In genomic region chr1:206666954-206667353, GRCh38 we compare ENCODE assay signal across 22 cellular contexts. TPM values are rescaled to one million over a fixed set of nuclear protein-coding genes. Genes with fewer than 3 reads are reported as not detected.
A peak's percentile ranks its signal among the peaks of the same experiment; 100 is the strongest.
DNase-seq lines count a peak whose midpoint lies in the region; ATAC-seq and TF ChIP-seq lines count a peak whose summit lies in the region.
"Had no signal": no experiment of that assay in that cellular context is flagged by ENCODE, and none has a peak within 500 bp of the region (broad histone marks: within the 10 kb centered on the region; RNA-seq: fewer than 3 reads in every experiment).

No MANE protein-coding gene starts in this region.

- TF ChIP-seq CTCF in heart left ventricle (IDR thresholded peaks at IDR 0.05) (no peak), heart right ventricle (IDR thresholded peaks at IDR 0.05) (no peak), right lobe of liver (IDR thresholded peaks at IDR 0.05) (no peak), brain microvascular endothelial cell (IDR thresholded peaks at IDR 0.05; ENCODE audit: low read depth, low read length, missing control alignments) (no peak)

- 56 to 75% (median 64%) methylated on average over 5 of the region's 5 CpGs for WGBS in heart left ventricle, 4 donors
- WGBS in heart right ventricle, 2 donors, result 65 to 70% methylated on average over 5 of the region's 5 CpGs
- WGBS in right lobe of liver (ENCODE audit: insufficient coverage, low coverage, low lambda C conversion rate, missing lambda C conversion rate), result 40% methylated on average over 5 of the region's 5 CpGs

- H3K4me1 ChIP-seq in heart left ventricle (peaks cover 0 to 53% (median 27%) of the 10 kb centered on the region in 12 donors), heart right ventricle (peaks cover 3 to 61% (median 34%) of the 10 kb centered on the region in 9 donors), right lobe of liver (peaks cover 0 to 31% (median 4%) of the 10 kb centered on the region in 4 donors)
- H3K4me1 ChIP-seq: BE2C had no signal

- TF ChIP-seq POLR2A in heart left ventricle (IDR thresholded peaks at IDR 0.05) (peak in 1 of 2 donors; percentile 28), right lobe of liver (IDR thresholded peaks at IDR 0.05) (no peak)

- intact Hi-C loops in heart left ventricle (cut with DNase I), result loop anchor here in 1 of 10 donors (10.0 kb wide), 1 partner anchor 192 kb away; the partner anchor contains the start of gene IKBKE
- intact Hi-C loops in cardiac septum (cut with DNase I), result no loop called here
- intact Hi-C loops in heart right ventricle (cut with DNase I), result loop anchor here in 2 of 10 donors (5.0 kb wide), 1 partner anchor 35 kb away; no protein-coding TSS in a partner anchor
- intact Hi-C loops in right lobe of liver (cut with DNase I), result no loop called here

- H3K27ac ChIP-seq in heart left ventricle (peak overlapping the region; percentile 78 to 96 (median 88)), heart right ventricle (peak overlapping the region; percentile 63 to 96 (median 90)), right lobe of liver (peak overlapping the region; percentile 25 to 87 (median 59)), brain microvascular endothelial cell (no peak overlapping the region)

- H3K9me3 ChIP-seq in heart left ventricle (no peaks in the 10 kb centered on the region), heart right ventricle (no peaks in the 10 kb centered on the region), right lobe of liver (no peaks in the 10 kb centered on the region)
- H3K9me3 ChIP-seq: BE2C had no signal

- H3K36me3 ChIP-seq in heart left ventricle, result no peaks in the 10 kb centered on the region
- H3K36me3 ChIP-seq in heart right ventricle, result no peaks in the 10 kb centered on the region
- H3K36me3 ChIP-seq in right lobe of liver, result no peaks in the 10 kb centered on the region
- H3K36me3 ChIP-seq in brain microvascular endothelial cell (replicated peaks), result no peaks in the 10 kb centered on the region
- H3K36me3 ChIP-seq: BE2C had no signal

- peaks cover 0 to 10% (median 0%) of the 10 kb centered on the region in 9 donors for H3K27me3 ChIP-seq in heart left ventricle
- H3K27me3 ChIP-seq in heart right ventricle, result peaks cover 0 to 12% (median 0%) of the 10 kb centered on the region in 7 donors
- H3K27me3 ChIP-seq in right lobe of liver, result no peaks in the 10 kb centered on the region
- H3K27me3 ChIP-seq in brain microvascular endothelial cell (replicated peaks), result peaks cover 17% of the 10 kb centered on the region

- ATAC-seq in heart left ventricle (peak in 2 of 4 donors; percentile 2 to 4), heart right ventricle (peak in 2 of 8 donors; percentile 16), right lobe of liver (peak; percentile 84 to 92 (median 89))
- ATAC-seq: K562 had no signal

- DNase-seq in heart left ventricle (peak in 1 of 5 donors; percentile 28), cardiac septum (ENCODE audit: low spot score) (no peak), heart right ventricle (no peak), right lobe of liver (peak; percentile 80 to 89 (median 86)), occipital lobe (lab: John Stamatoyannopoulos, UW) (no peak), brain microvascular endothelial cell (no peak), kidney glomerular epithelial cell (lab: John Stamatoyannopoulos, UW) (no peak)
- DNase-seq: 8988T; ACHN; BE2C; CD4-positive, CD25-positive, alpha-beta regulatory T cell; DMS153; DND-41; MV-4-11; NCI-H1105; NCI-H1436 treated with DMSO at 0.1 percent for 48 hours; NCI-H1930; NCI-H2107; NCI-H524; NCI-H774; SHP77 had no signal

- in situ Hi-C loops in brain microvascular endothelial cell (cut with HindIII; ENCODE audit: low pct_ligation_motif_present, low sequenced_read_pairs), result no loop called here

- peak overlapping the region in 3 of 12 donors; percentile 6 to 46 (median 44) for H3K4me3 ChIP-seq in heart left ventricle
- no peak overlapping the region for H3K4me3 ChIP-seq in heart right ventricle
- no peak overlapping the region for H3K4me3 ChIP-seq in right lobe of liver
- no peak overlapping the region for H3K4me3 ChIP-seq in brain microvascular endothelial cell (ENCODE audit: low read depth, low read length)
- H3K4me3 ChIP-seq: K562 had no signal

RNA-seq across cellular contexts. Expression of gene MAPKAPK2, which starts 17.8 kb away (rescaled TPM):
- total RNA-seq in heart left ventricle (100 to 1,000 TPM; 163 to 327 (median 223) TPM), cardiac septum (242 TPM), heart right ventricle (100 to 1,000 TPM; 169 to 323 (median 224) TPM), right lobe of liver (10 to 100 TPM; 25.6 to 46.6 (median 34.0) TPM), occipital lobe (8.1 TPM)
- polyA plus RNA-seq in heart left ventricle (100 to 1,000 TPM; 126 to 227 TPM), heart right ventricle (100 to 1,000 TPM; 101 to 144 TPM)

RNA-seq across cellular contexts. Expression of gene DYRK3, which starts 31.6 kb away (rescaled TPM):
- total RNA-seq in heart left ventricle, result 10 to 100 TPM; 11.2 to 32.5 (median 15.9) TPM
- 10 to 100 TPM in 1 of 2 donors, 1 to 10 TPM in 1; 6.5 to 26.0 TPM for polyA plus RNA-seq in heart left ventricle
- total RNA-seq in cardiac septum, result 11.3 TPM
- 10 to 100 TPM; 10.4 to 27.9 (median 20.8) TPM for total RNA-seq in heart right ventricle
- 10 to 100 TPM in 1 of 2 donors, 1 to 10 TPM in 1; 4.1 to 31.1 TPM for polyA plus RNA-seq in heart right ventricle
- 1 to 10 TPM; 2.8 to 5.6 (median 4.0) TPM for total RNA-seq in right lobe of liver
- total RNA-seq in occipital lobe, result 18.2 TPM

RNA-seq across cellular contexts. Expression of gene EIF2D, which starts 54.7 kb away (rescaled TPM):
- total RNA-seq in heart left ventricle (10 to 100 TPM; 21.6 to 37.5 (median 29.0) TPM), cardiac septum (27.8 TPM), heart right ventricle (10 to 100 TPM; 26.1 to 32.2 (median 29.5) TPM), right lobe of liver (10 to 100 TPM; 18.4 to 29.3 (median 24.4) TPM), occipital lobe (12.5 TPM)
- polyA plus RNA-seq in heart left ventricle (10 to 100 TPM; 15.6 to 26.8 TPM), heart right ventricle (10 to 100 TPM; 16.8 to 35.6 TPM)

Comparison
In these comparisons a context has a peak if more than half of its experiments do, and no peak if none do; other contexts are left out.
1. DNase-seq: peak in right lobe of liver (3 of 3); none in cardiac septum (single experiment), heart right ventricle (0 of 2), occipital lobe (single experiment), brain microvascular endothelial cell (single experiment) and kidney glomerular epithelial cell (single experiment).